9 cellular contexts compared by ENCODE assay signal in the genomic region with DNA sequence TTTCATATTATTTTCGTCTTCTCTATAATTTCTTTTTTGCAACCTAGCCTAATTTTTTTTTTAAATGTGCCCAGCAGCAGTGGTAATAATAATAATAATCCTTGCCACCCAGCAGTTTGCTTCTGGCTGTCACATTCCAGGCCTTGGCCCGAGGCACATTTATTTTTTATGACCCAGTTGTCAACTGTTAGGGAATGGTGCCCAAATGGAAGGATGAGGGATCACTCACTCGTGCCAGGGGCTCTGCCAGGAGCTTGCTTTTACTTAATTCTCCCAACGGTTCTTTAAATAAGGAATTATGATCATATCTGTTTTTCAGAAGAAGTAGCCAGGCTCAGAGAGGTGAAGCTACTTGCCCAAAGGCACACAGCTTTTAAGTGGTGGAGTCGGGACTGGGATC. TPM values are rescaled to one million over a fixed set of nuclear protein-coding genes. Genes with fewer than 3 reads are reported as not detected.
"Had no signal": no experiment of that assay in that cellular context is flagged by ENCODE, and none has a peak within 500 bp of the region (broad histone marks: within the 10 kb centered on the region; RNA-seq: fewer than 3 reads in every experiment).

No MANE protein-coding gene starts in this region.

- ATAC-seq: HepG2 had no signal

- H3K27ac ChIP-seq: GM23248, HL-60 had no signal

- H3K9ac ChIP-seq: GM23248 had no signal

- H2AFZ ChIP-seq: GM23248 had no signal

- FAIRE-seq: HepG2 had no signal

- H3K4me3 ChIP-seq: GM23248 had no signal

- DNase-seq: GM23248, GOT3, H9, HCEC 1CT, HFFc6 had no signal

RNA-seq across cellular contexts. Expression of a gene that starts 49.6 kb away (rescaled TPM):
- total RNA-seq: GM23248, H4, HepG2 had no signal
- polyA plus RNA-seq: GM23248, IgD-negative memory B cell had no signal
